In the genomic region with DNA sequence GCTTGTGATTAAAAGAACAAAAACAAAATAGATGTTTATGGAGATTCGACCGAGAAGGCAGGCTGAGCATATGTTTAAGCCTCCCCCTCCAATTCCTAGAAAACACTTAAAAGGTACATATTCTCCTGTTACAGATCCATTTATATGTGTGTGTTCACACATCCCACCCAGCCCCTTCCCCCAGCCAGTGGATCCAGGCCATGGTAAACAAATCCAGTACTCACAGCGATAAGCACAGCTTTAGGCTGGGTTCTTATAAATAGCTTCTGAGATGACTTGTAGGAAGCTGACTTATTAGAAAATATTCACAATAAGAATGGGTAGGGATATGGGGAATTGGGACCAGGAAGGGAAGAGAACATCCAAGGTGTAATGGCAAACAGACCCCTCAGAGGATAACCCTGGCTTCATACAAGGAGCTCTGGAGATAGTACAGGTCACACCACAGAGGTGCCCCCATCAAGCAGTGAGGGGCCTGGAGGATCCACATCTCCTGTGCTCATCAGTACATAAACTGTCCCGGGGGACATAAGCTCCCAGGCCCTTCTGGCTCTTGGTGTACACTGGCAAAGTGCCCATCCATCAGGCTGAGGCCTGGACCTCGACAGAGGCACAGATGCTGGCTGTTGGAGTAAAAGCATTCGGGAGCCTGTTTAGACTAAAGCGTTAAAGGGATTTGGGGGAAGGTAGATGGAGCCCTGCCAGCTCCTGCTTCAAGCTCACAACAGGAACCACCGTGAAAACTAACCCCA, we compare ENCODE assay signal across 13 cellular contexts.
DNase-seq lines count a peak whose midpoint lies in the region; ATAC-seq, FAIRE-seq and TF ChIP-seq lines count a peak whose summit lies in the region.
"Had no signal": no experiment of that assay in that cellular context is flagged by ENCODE, and none has a peak within 500 bp of the region (broad histone marks: within the 10 kb centered on the region; RNA-seq: fewer than 3 reads in every experiment).

No MANE protein-coding gene starts in this region.

- H3K9me3 Mint-ChIP-seq in activated T-cell treated with anti-CD3 and anti-CD28 coated beads, Interleukin-2, amount 50 U/mL, for 24 hours: no peaks in the 10 kb centered on the region

- no peak overlapping the region for H3K4me3 Mint-ChIP-seq in activated T-cell treated with anti-CD3 and anti-CD28 coated beads, Interleukin-2, amount 50 U/mL, for 24 hours
- H3K4me3 Mint-ChIP-seq: activated CD8-positive, alpha-beta T cell treated with anti-CD3 and anti-CD28 coated beads, Interleukin-2, amount 10 ng/mL, durations not matched to agents 7 days and 5 days had no signal

- FAIRE-seq in D721Med (lab: Jason Lieb, UNC): no peak

- peaks cover 11% of the 10 kb centered on the region for H3K4me1 Mint-ChIP-seq in activated T-cell treated with anti-CD3 and anti-CD28 coated beads, Interleukin-2, amount 50 U/mL, for 24 hours (ENCODE audit: low read depth)

- H3K27ac Mint-ChIP-seq in activated T-cell treated with anti-CD3 and anti-CD28 coated beads, Interleukin-2, amount 50 U/mL, for 24 hours: no peak overlapping the region
- H3K27ac Mint-ChIP-seq: activated CD8-positive, alpha-beta T cell treated with anti-CD3 and anti-CD28 coated beads, Interleukin-2, amount 10 ng/mL, durations not matched to agents 7 days and 5 days had no signal

- TF ChIP-seq CTCF in VCaP (conservative IDR thresholded peaks at IDR 0.05): no peak
- no peak for TF ChIP-seq CTCF in D721Med (IDR thresholded peaks at IDR 0.05; ENCODE audit: insufficient read depth, missing control alignments)

- peak; percentile 73 for ATAC-seq in left ventricle myocardium superior
- no peak for ATAC-seq in HG02678 (IDR thresholded peaks at IDR 0.05; ENCODE audit: unreplicated experiment)
- no peak for ATAC-seq in HG03095 (IDR thresholded peaks at IDR 0.05; ENCODE audit: unreplicated experiment)
- ATAC-seq: activated CD8-positive, alpha-beta T cell treated with anti-CD3 and anti-CD28 coated beads, Interleukin-2, amount 10 ng/mL, durations not matched to agents 7 days and 5 days; activated naive CD4-positive, alpha-beta T cell treated with anti-CD3 and anti-CD28 coated beads, Interleukin-2, amount 50 U/mL, for 72 hours had no signal

- no peaks in the 10 kb centered on the region for H3K36me3 Mint-ChIP-seq in activated T-cell treated with anti-CD3 and anti-CD28 coated beads, Interleukin-2, amount 50 U/mL, for 24 hours (ENCODE audit: low read depth)
- H3K36me3 Mint-ChIP-seq: activated naive CD4-positive, alpha-beta T cell treated with anti-CD3 and anti-CD28 coated beads, Interleukin-2, amount 50 U/mL, for 72 hours had no signal

- intact Hi-C loops in left ventricle myocardium superior (cut with micrococcal nuclease): no loop called here

- H3K27me3 Mint-ChIP-seq in activated T-cell treated with anti-CD3 and anti-CD28 coated beads, Interleukin-2, amount 50 U/mL, for 24 hours: peaks cover 17% of the 10 kb centered on the region

- peak overlapping the region; percentile 78 for H3K27ac ChIP-seq in VCaP
- H3K27ac ChIP-seq: thoracic aorta had no signal

- peak; percentile 44 for DNase-seq in Ammon's horn (ENCODE audit: low spot score)
- peak; percentile 75 for DNase-seq in NCI-H1105 treated with DMSO at 0.1 percent for 48 hours (lab: John Stamatoyannopoulos, UW)
- DNase-seq in left ventricle myocardium superior: peak; percentile 51
- DNase-seq in activated T-cell treated with anti-CD3 and anti-CD28 coated beads, Interleukin-2, amount 50 U/mL, for 24 hours: no peak
- DNase-seq in D721Med (ENCODE audit: insufficient read length, low spot score): no peak
- DNase-seq: activated CD8-positive, alpha-beta T cell treated with anti-CD3 and anti-CD28 coated beads, Interleukin-2, amount 10 ng/mL, durations not matched to agents 7 days and 5 days; AML-193; NCI-H510A had no signal

Comparison
In these comparisons a context has a peak if more than half of its experiments do, and no peak if none do; other contexts are left out.
1. DNase-seq: peak in Ammon's horn (single experiment), NCI-H1105 treated with DMSO at 0.1 percent for 48 hours (single experiment) and left ventricle myocardium superior (single experiment); none in activated T-cell treated with anti-CD3 and anti-CD28 coated beads, Interleukin-2, amount 50 U/mL, for 24 hours (single experiment) and D721Med (single experiment).